Comparison of ENCODE assay signal across 21 cellular contexts in the genomic region with DNA sequence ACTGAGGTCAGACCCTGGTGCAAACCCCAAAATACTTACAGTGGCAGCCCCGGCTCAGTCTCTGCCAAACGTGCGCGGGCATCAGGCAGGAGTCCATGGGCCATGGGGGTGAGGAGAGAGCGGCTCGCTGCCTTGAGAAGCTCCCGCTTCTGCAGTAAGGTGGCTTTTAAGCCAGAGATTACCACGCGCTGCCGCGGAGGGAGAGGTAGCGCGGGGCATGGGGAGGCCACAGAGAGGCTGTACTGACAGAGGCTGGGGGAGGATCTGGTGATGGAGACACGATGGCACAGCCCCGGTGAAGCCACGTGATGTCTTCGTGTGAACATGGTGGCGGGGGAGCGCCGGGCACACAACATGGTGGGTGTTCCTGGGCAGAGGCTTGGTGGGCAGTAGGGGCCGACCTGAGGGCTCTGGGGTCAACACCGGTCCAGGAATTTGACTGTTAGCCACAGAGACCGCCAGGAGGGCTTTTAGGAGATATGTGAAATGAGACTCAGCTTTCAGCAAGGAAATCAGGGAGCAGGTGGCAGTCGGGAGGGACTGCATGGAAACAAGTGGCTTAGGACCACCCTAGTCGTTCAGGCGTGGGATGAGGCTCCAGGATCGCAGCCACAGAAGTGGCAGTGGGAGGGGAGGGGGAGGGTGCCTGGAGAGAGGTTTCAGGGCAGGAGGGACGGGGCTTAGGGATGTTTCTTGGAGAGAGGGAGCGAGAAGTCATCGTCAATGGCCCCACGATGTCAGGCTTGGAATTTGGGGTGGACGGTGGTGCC.
"Had no signal": no experiment of that assay in that cellular context is flagged by ENCODE, and none has a peak within 500 bp of the region (broad histone marks: within the 10 kb centered on the region; RNA-seq: fewer than 3 reads in every experiment).

No MANE protein-coding gene starts in this region.

- H3K27me3 ChIP-seq: left lung, pancreas, right lobe of liver, transverse colon, upper lobe of right lung, uterus had no signal

- H3K4me3 ChIP-seq: dorsolateral prefrontal cortex, gastrocnemius medialis, left lung, pancreas, right lobe of liver, suprapubic skin, transverse colon, upper lobe of right lung, uterus had no signal

- H3K27ac ChIP-seq: epithelial cell of prostate, left lung, neutrophil, pancreas, right lobe of liver, suprapubic skin, upper lobe of right lung, uterus had no signal

- DNase-seq: dorsolateral prefrontal cortex; effector CD4-positive, alpha-beta T cell; foreskin fibroblast; gastrocnemius medialis; mesendoderm; midbrain; naive thymus-derived CD8-positive, alpha-beta T cell; right lobe of liver; small intestine; stimulated activated CD4-positive, alpha-beta T cell treated with anti-CD3 and anti-CD28 coated beads, Interleukin-15, amount 100 ng/mL, for 24 hours; stimulated activated CD4-positive, alpha-beta T cell treated with anti-CD3 and anti-CD28 coated beads, Interleukin-2, amount 100 ng/mL, for 48 hours; stimulated activated naive CD4-positive, alpha-beta T cell; stimulated activated naive CD8-positive, alpha-beta T cell treated with anti-CD3 and anti-CD28 coated beads, Interleukin-15, amount 100 ng/mL, for 72 hours; upper lobe of right lung; uterus had no signal

- H3K27me3 Mint-ChIP-seq: stimulated activated naive CD8-positive, alpha-beta T cell treated with anti-CD3 and anti-CD28 coated beads, Interleukin-15, amount 100 ng/mL, for 72 hours had no signal

- H3K4me1 ChIP-seq: left lung, uterus had no signal

- H3K36me3 ChIP-seq: gastrocnemius medialis, left lung, neutrophil, pancreas, right lobe of liver, suprapubic skin, transverse colon, upper lobe of right lung, uterus had no signal

- H3K4me3 Mint-ChIP-seq: naive thymus-derived CD8-positive, alpha-beta T cell; stimulated activated naive CD8-positive, alpha-beta T cell treated with anti-CD3 and anti-CD28 coated beads, Interleukin-15, amount 100 ng/mL, for 72 hours had no signal

- H3K9me3 ChIP-seq: gastrocnemius medialis, left lung, neutrophil, pancreas, right lobe of liver, suprapubic skin, transverse colon, upper lobe of right lung, uterus had no signal

- H3K4me1 Mint-ChIP-seq: stimulated activated naive CD8-positive, alpha-beta T cell treated with anti-CD3 and anti-CD28 coated beads, Interleukin-15, amount 100 ng/mL, for 72 hours had no signal

- H3K27ac Mint-ChIP-seq: stimulated activated naive CD8-positive, alpha-beta T cell treated with anti-CD3 and anti-CD28 coated beads, Interleukin-15, amount 100 ng/mL, for 72 hours had no signal
